In the genomic region with DNA sequence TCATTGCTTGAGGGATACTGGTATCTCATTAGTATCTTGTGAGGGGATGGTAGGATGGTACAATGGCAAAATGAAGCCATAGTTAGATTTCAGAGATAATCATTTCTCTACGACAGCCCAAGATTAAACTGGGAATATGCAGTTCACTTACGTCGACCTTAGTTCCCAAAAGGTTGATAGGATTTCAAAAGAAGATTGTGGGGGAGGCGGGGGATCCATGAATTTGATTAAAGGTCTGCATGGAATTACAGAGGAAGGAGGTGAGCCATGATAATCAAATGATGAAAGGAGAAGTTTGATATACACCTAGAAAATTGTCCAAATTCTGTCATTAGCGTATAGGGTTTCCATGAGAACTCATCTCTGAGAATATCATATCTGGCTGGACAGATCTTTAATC, we compare ENCODE assay signal across 17 cellular contexts.
DNase-seq lines count a peak whose midpoint lies in the region; ATAC-seq and TF ChIP-seq lines count a peak whose summit lies in the region.
"Had no signal": no experiment of that assay in that cellular context is flagged by ENCODE, and none has a peak within 500 bp of the region (broad histone marks: within the 10 kb centered on the region; RNA-seq: fewer than 3 reads in every experiment).

No MANE protein-coding gene starts in this region.

- no peak overlapping the region for H3K4me2 ChIP-seq in neural progenitor cell

- H3K4me1 Mint-ChIP-seq in T-helper 17 cell = peaks cover 74% of the 10 kb centered on the region
- peaks cover 81% of the 10 kb centered on the region for H3K4me1 Mint-ChIP-seq in central memory CD8-positive, alpha-beta T cell
- peaks cover 98% of the 10 kb centered on the region for H3K4me1 Mint-ChIP-seq in stimulated activated naive CD8-positive, alpha-beta T cell treated with anti-CD3 and anti-CD28 coated beads, Interleukin-15, amount 100 ng/mL, for 72 hours
- H3K4me1 Mint-ChIP-seq in neural progenitor cell = peaks cover 14% of the 10 kb centered on the region

- H3K27ac Mint-ChIP-seq in T-helper 17 cell = peak overlapping the region; percentile 98
- peak overlapping the region; percentile 90 for H3K27ac Mint-ChIP-seq in central memory CD8-positive, alpha-beta T cell (ENCODE audit: low read depth)
- H3K27ac Mint-ChIP-seq in stimulated activated naive CD8-positive, alpha-beta T cell treated with anti-CD3 and anti-CD28 coated beads, Interleukin-15, amount 100 ng/mL, for 72 hours = peak overlapping the region in 1 of 2 donors; percentile 37
- H3K27ac Mint-ChIP-seq in neural progenitor cell = no peak overlapping the region

- TF ChIP-seq CTCF in left ventricle myocardium inferior (IDR thresholded peaks at IDR 0.05; ENCODE audit: borderline replicate concordance) (no peak), neural progenitor cell (IDR thresholded peaks at IDR 0.05) (no peak)

- H3K4me3 Mint-ChIP-seq in T-helper 17 cell (peak overlapping the region; percentile 69), neural progenitor cell (no peak overlapping the region)
- no peak overlapping the region for H3K4me3 Mint-ChIP-seq in central memory CD8-positive, alpha-beta T cell
- H3K4me3 Mint-ChIP-seq in stimulated activated naive CD8-positive, alpha-beta T cell treated with anti-CD3 and anti-CD28 coated beads, Interleukin-15, amount 100 ng/mL, for 72 hours = peak overlapping the region; percentile 17 to 38

- DNase-seq in left ventricle myocardium inferior (no peak), left cardiac atrium (no peak), T-helper 17 cell (no peak), neural progenitor cell (ENCODE audit: low spot score) (no peak)
- no peak for DNase-seq in central memory CD8-positive, alpha-beta T cell (ENCODE audit: low spot score in 2 of 2)
- DNase-seq in stimulated activated naive CD8-positive, alpha-beta T cell treated with anti-CD3 and anti-CD28 coated beads, Interleukin-15, amount 100 ng/mL, for 72 hours = no peak
- DNase-seq: activated CD4-positive, alpha-beta T cell treated with anti-CD3 and anti-CD28 coated beads, Interleukin-2, amount 50 U/mL, for 48 hours; DMS 273 treated with DMSO at 0.1 percent for 48 hours; NCI-H1417; NCI-H2107; NCI-H524; stimulated activated naive CD4-positive, alpha-beta T cell treated with Interleukin-2 at 50 U/mL for 16 hours; trophoblast cell had no signal

- no peak overlapping the region for H3K9ac ChIP-seq in neural progenitor cell

- H3K36me3 Mint-ChIP-seq in T-helper 17 cell (ENCODE audit: low read depth) (peaks cover 16% of the 10 kb centered on the region), neural progenitor cell (peaks cover 6% of the 10 kb centered on the region)
- peaks cover 57% of the 10 kb centered on the region for H3K36me3 Mint-ChIP-seq in central memory CD8-positive, alpha-beta T cell (ENCODE audit: insufficient read depth)

- H3K27me3 Mint-ChIP-seq in T-helper 17 cell (no peaks in the 10 kb centered on the region), neural progenitor cell (ENCODE audit: insufficient read depth, low read depth) (peaks cover 12% of the 10 kb centered on the region)
- no peaks in the 10 kb centered on the region for H3K27me3 Mint-ChIP-seq in central memory CD8-positive, alpha-beta T cell
- no peaks in the 10 kb centered on the region for H3K27me3 Mint-ChIP-seq in stimulated activated naive CD8-positive, alpha-beta T cell treated with anti-CD3 and anti-CD28 coated beads, Interleukin-15, amount 100 ng/mL, for 72 hours

- intact Hi-C loops in left ventricle myocardium inferior (cut with micrococcal nuclease) (no loop called here), left cardiac atrium (cut with DNase I) (no loop called here)

- H3K36me3 ChIP-seq in left ventricle myocardium inferior (peaks cover 2% of the 10 kb centered on the region), neural progenitor cell (no peaks in the 10 kb centered on the region)
- H3K36me3 ChIP-seq: ascending aorta had no signal

- H3K9me3 Mint-ChIP-seq in central memory CD8-positive, alpha-beta T cell = no peaks in the 10 kb centered on the region
- H3K9me3 Mint-ChIP-seq in stimulated activated naive CD8-positive, alpha-beta T cell treated with anti-CD3 and anti-CD28 coated beads, Interleukin-15, amount 100 ng/mL, for 72 hours = no peaks in the 10 kb centered on the region
- no peaks in the 10 kb centered on the region for H3K9me3 Mint-ChIP-seq in neural progenitor cell

- ATAC-seq in left cardiac atrium = no peak
- no peak for ATAC-seq in T-helper 17 cell
- no peak for ATAC-seq in central memory CD8-positive, alpha-beta T cell (replicated peaks; ENCODE audit: extremely low read depth, poor library complexity, severe bottlenecking)
- ATAC-seq in stimulated activated naive CD8-positive, alpha-beta T cell treated with anti-CD3 and anti-CD28 coated beads, Interleukin-15, amount 100 ng/mL, for 72 hours = no peak
- ATAC-seq in GM19328 (IDR thresholded peaks at IDR 0.05; ENCODE audit: unreplicated experiment) = no peak
- ATAC-seq: left lobe of liver had no signal

- no peaks in the 10 kb centered on the region for H3F3A ChIP-seq in neural progenitor cell (ENCODE audit: low read depth)

- H3K4me1 ChIP-seq in left ventricle myocardium inferior (peaks cover 76% of the 10 kb centered on the region), neural progenitor cell (no peaks in the 10 kb centered on the region)
- H3K4me1 ChIP-seq: ascending aorta had no signal

- H4K20me1 ChIP-seq in neural progenitor cell (ENCODE audit: low read depth) = no peaks in the 10 kb centered on the region

- peak overlapping the region; percentile 18 for H3K4me3 ChIP-seq in left ventricle myocardium inferior
- no peak overlapping the region for H3K4me3 ChIP-seq in neural progenitor cell
- H3K4me3 ChIP-seq: ascending aorta had no signal

- H3K27ac ChIP-seq in left ventricle myocardium inferior (replicated peaks) = peak overlapping the region; percentile 64
- no peak overlapping the region for H3K27ac ChIP-seq in neural progenitor cell
- H3K27ac ChIP-seq: ascending aorta, RWPE1 had no signal

- no peak overlapping the region for H2AFZ ChIP-seq in neural progenitor cell (replicated peaks)

- H3K27me3 ChIP-seq in left ventricle myocardium inferior (ENCODE audit: low read depth) (no peaks in the 10 kb centered on the region), neural progenitor cell (no peaks in the 10 kb centered on the region)
- H3K27me3 ChIP-seq: ascending aorta had no signal

- H3K9me3 ChIP-seq in left ventricle myocardium inferior (replicated peaks) (no peaks in the 10 kb centered on the region), T-helper 17 cell (ENCODE audit: control insufficient read depth, low read length, poor library complexity, severe bottlenecking) (no peaks in the 10 kb centered on the region), neural progenitor cell (ENCODE audit: low read depth) (no peaks in the 10 kb centered on the region)
- H3K9me3 ChIP-seq: ascending aorta had no signal

- no peaks in the 10 kb centered on the region for H3K79me2 ChIP-seq in neural progenitor cell (ENCODE audit: low read depth)

Comparison
In these comparisons a context has a peak if more than half of its experiments do, and no peak if none do; other contexts are left out.
1. H3K4me3 Mint-ChIP-seq: peak in T-helper 17 cell (single experiment) and stimulated activated naive CD8-positive, alpha-beta T cell treated with anti-CD3 and anti-CD28 coated beads, Interleukin-15, amount 100 ng/mL, for 72 hours (2 of 2); none in central memory CD8-positive, alpha-beta T cell (single experiment) and neural progenitor cell (single experiment).